Comparison of ENCODE assay signal across 7 cellular contexts in the genomic region with DNA sequence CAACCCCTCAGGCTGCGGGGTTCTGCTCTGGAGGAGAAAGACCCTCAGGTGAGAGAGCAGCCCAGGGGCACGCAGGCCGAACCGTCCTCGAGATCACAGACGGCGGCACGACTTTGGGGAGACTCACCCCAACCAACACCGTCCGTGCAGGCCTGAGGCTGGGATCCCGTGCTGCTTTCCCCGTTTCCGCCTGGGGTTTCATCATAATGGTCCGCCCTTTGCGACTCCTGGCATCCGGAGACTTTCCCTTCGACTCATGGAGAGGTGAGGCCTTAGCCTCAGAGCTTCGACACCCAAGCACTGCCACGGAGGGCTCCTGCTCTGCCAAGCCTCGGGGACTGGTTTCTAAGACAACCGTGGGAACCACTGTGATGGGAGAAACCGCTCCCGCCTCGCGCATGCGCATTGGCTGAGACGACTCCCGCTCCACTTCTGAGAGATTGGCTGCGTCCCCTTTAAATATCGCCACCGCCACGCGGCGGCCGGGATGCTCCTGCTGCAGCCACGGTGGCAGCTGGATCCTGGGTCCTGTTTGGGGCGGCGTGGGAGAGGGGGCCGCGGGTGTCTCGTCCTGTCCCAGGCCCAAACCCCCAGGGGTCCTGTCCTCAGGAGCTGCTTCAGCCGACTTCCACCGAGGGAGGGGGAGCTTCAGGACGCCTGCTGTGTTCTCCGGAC.
A peak's percentile ranks its signal among the peaks of the same experiment; 100 is the strongest.
DNase-seq lines count a peak whose midpoint lies in the region; ATAC-seq, FAIRE-seq and TF ChIP-seq lines count a peak whose summit lies in the region.
"Not testable (repeated sequence)": the region's sequence is repeated elsewhere in the genome, so short reads cannot be mapped to it uniquely, and the experiment has no call there.

No MANE protein-coding gene starts in this region.

- peaks cover 40% of the 10 kb centered on the region for H3K9me3 Mint-ChIP-seq in activated CD4-positive, alpha-beta memory T cell treated with anti-CD3 and anti-CD28 coated beads for 36 hours

- intact Hi-C loops in activated CD4-positive, alpha-beta memory T cell treated with anti-CD3 and anti-CD28 coated beads for 36 hours (cut with micrococcal nuclease); right lobe of liver (cut with DNase I); sigmoid colon (cut with DNase I): not testable (repeated sequence)

- not testable (repeated sequence) for H3K27ac ChIP-seq in right lobe of liver, sigmoid colon

- FAIRE-seq in bronchial epithelial cell (lab: Jason Lieb, UNC), result peak; percentile 100

- TF ChIP-seq CTCF in bronchial epithelial cell (IDR thresholded peaks at IDR 0.05; ENCODE audit: insufficient read depth, low read length, severe bottlenecking); fibroblast of mammary gland (conservative IDR thresholded peaks at IDR 0.05; ENCODE audit: control insufficient read depth, insufficient read depth, low read depth, low read length); right lobe of liver (IDR thresholded peaks at IDR 0.05); sigmoid colon (IDR thresholded peaks at IDR 0.05): not testable (repeated sequence)

- H3K36me3 ChIP-seq in bronchial epithelial cell (ENCODE audit: control insufficient read depth, insufficient read depth, low read length); right lobe of liver; sigmoid colon: not testable (repeated sequence)

- not testable (repeated sequence) for H3K36me3 Mint-ChIP-seq in activated CD4-positive, alpha-beta memory T cell treated with anti-CD3 and anti-CD28 coated beads for 36 hours

- H3K27ac Mint-ChIP-seq in activated CD4-positive, alpha-beta memory T cell treated with anti-CD3 and anti-CD28 coated beads for 36 hours, result not testable (repeated sequence)

- not testable (repeated sequence) for H3K4me1 ChIP-seq in right lobe of liver, sigmoid colon

- not testable (repeated sequence) for H3K4me3 Mint-ChIP-seq in activated CD4-positive, alpha-beta memory T cell treated with anti-CD3 and anti-CD28 coated beads for 36 hours

- not testable (repeated sequence) for H3K4me3 ChIP-seq in bronchial epithelial cell (ENCODE audit: low read depth, low read length); fibroblast of mammary gland (ENCODE audit: control insufficient read depth, low read depth, low read length); right lobe of liver; sigmoid colon

- not testable (repeated sequence) for H3K9me3 ChIP-seq in right lobe of liver, sigmoid colon

- not testable (repeated sequence) for H3K27me3 ChIP-seq in bronchial epithelial cell (ENCODE audit: control insufficient read depth, insufficient read depth, low read length); right lobe of liver; sigmoid colon

- TF ChIP-seq EP300 in sigmoid colon (IDR thresholded peaks at IDR 0.05), result not testable (repeated sequence)

- DNase-seq in Daoy (ENCODE audit: low read depth) (peak; percentile 84), NCI-H1105 treated with DMSO at 0.1 percent for 48 hours (lab: John Stamatoyannopoulos, UW) (peak; percentile 44), bronchial epithelial cell (ENCODE audit: low read depth) (peak; percentile 4), fibroblast of mammary gland (ENCODE audit: low read depth) (peak; percentile 3), right lobe of liver (peak in 2 of 3 donors; percentile 34 to 38), sigmoid colon (peak; percentile 52)
- DNase-seq in activated CD4-positive, alpha-beta memory T cell treated with anti-CD3 and anti-CD28 coated beads for 36 hours, result peak; percentile 4

- H3K4me1 Mint-ChIP-seq in activated CD4-positive, alpha-beta memory T cell treated with anti-CD3 and anti-CD28 coated beads for 36 hours (ENCODE audit: low read depth), result not testable (repeated sequence)

- 67% methylated on average over 3 of the region's 45 CpGs for WGBS in right lobe of liver (ENCODE audit: insufficient coverage, low coverage, low lambda C conversion rate, missing lambda C conversion rate)
- 84 to 89% methylated on average over 45 of the region's 45 CpGs for WGBS in sigmoid colon, 2 donors

- TF ChIP-seq POLR2A in right lobe of liver (IDR thresholded peaks at IDR 0.05); sigmoid colon (IDR thresholded peaks at IDR 0.05): not testable (repeated sequence)

- CTCF ChIA-PET in activated CD4-positive, alpha-beta memory T cell treated with anti-CD3 and anti-CD28 coated beads for 36 hours (lab: Charles Lee), result not testable (repeated sequence)

- not testable (repeated sequence) for H3K27me3 Mint-ChIP-seq in activated CD4-positive, alpha-beta memory T cell treated with anti-CD3 and anti-CD28 coated beads for 36 hours

- not testable (repeated sequence) for ATAC-seq in right lobe of liver

- POLR2A ChIA-PET in activated CD4-positive, alpha-beta memory T cell treated with anti-CD3 and anti-CD28 coated beads for 36 hours (lab: Charles Lee), result not testable (repeated sequence)

Comparison
In these comparisons a context has a peak if more than half of its experiments do, and no peak if none do; other contexts are left out.
1. DNase-seq: peak in every context shown above with its lines; median percentile 84 in Daoy; 52 in sigmoid colon; 44 in NCI-H1105 treated with DMSO at 0.1 percent for 48 hours; 36 in right lobe of liver; 4 in activated CD4-positive, alpha-beta memory T cell treated with anti-CD3 and anti-CD28 coated beads for 36 hours; 4 in bronchial epithelial cell; 3 in fibroblast of mammary gland.